Comparison of ENCODE assay signal across 10 cellular contexts in genomic region chr15:101193063-101193712, GRCh38. TPM values are rescaled to one million over a fixed set of nuclear protein-coding genes. Genes with fewer than 3 reads are reported as not detected.
DNase-seq lines count a peak whose midpoint lies in the region; ATAC-seq and TF ChIP-seq lines count a peak whose summit lies in the region.
"Had no signal": no experiment of that assay in that cellular context is flagged by ENCODE, and none has a peak within 500 bp of the region (broad histone marks: within the 10 kb centered on the region; RNA-seq: fewer than 3 reads in every experiment).

No MANE protein-coding gene starts in this region.

- no peak overlapping the region for H2BK12ac ChIP-seq in trophoblast cell (ENCODE audit: low read length)

- H3K18ac ChIP-seq in trophoblast cell (ENCODE audit: low read length), result no peak overlapping the region

- TF ChIP-seq POLR2A in gastroesophageal sphincter (IDR thresholded peaks at IDR 0.05), result no peak

- no peak overlapping the region for H4K12ac ChIP-seq in trophoblast cell (ENCODE audit: low read depth, low read length)

- no peak overlapping the region for H3K14ac ChIP-seq in trophoblast cell (ENCODE audit: low read length)

- 24 to 31% methylated on average over 3 to 6 of the region's 19 CpGs for WGBS in gastroesophageal sphincter (ENCODE audit: low coverage in 1 of 2), 2 donors
- WGBS in trophoblast cell (ENCODE audit: extremely low coverage, insufficient coverage, insufficient read length), result no CpG with 5 or more reads among the region's 19 CpGs

- H2BK5ac ChIP-seq in trophoblast cell (ENCODE audit: low read depth, low read length, poor library complexity), result no peak overlapping the region

- no peak overlapping the region for H3K9ac ChIP-seq in trophoblast cell (ENCODE audit: low read length)

- ATAC-seq in gastroesophageal sphincter (peak; percentile 54), omental fat pad (ENCODE audit: low FRiP score) (no peak)
- ATAC-seq: HCT116 had no signal

- H3K4me2 ChIP-seq in trophoblast cell (ENCODE audit: low read length), result no peak overlapping the region

- H4K91ac ChIP-seq in trophoblast cell (ENCODE audit: low read depth, low read length), result no peak overlapping the region

- no peak overlapping the region for H4K8ac ChIP-seq in trophoblast cell (ENCODE audit: low read depth, low read length)

- H3K4me1 ChIP-seq in SJSA1 (replicated peaks) (peaks cover 63% of the 10 kb centered on the region), gastroesophageal sphincter (peaks cover 0 to 76% (median 14%) of the 10 kb centered on the region in 3 donors), trophoblast cell (ENCODE audit: control insufficient read depth in 1 of 2, insufficient read depth in 2 of 2, low read length in 2 of 2) (peaks cover 4 to 11% of the 10 kb centered on the region in 2 experiments)

- peaks cover 2% of the 10 kb centered on the region for H3K79me2 ChIP-seq in trophoblast cell (ENCODE audit: control insufficient read depth, insufficient read depth, low read length, poor library complexity)

- no peak for TF ChIP-seq EP300 in gastroesophageal sphincter (IDR thresholded peaks at IDR 0.05)

- no peak overlapping the region for H2BK120ac ChIP-seq in trophoblast cell (ENCODE audit: insufficient read depth, low read length, poor library complexity)

- H3K36me3 ChIP-seq in SJSA1, result peaks cover 5% of the 10 kb centered on the region; the same call in 1 of the 2 replicates
- H3K36me3 ChIP-seq in gastroesophageal sphincter, result no peaks in the 10 kb centered on the region
- no peaks in the 10 kb centered on the region for H3K36me3 ChIP-seq in trophoblast cell (ENCODE audit: control insufficient read depth in 1 of 2, insufficient read depth in 2 of 2, low read length in 2 of 2)

- peak overlapping the region; percentile 6 for H3K4ac ChIP-seq in trophoblast cell (ENCODE audit: low read depth, low read length)

- TF ChIP-seq CTCF in gastroesophageal sphincter (IDR thresholded peaks at IDR 0.05) (no peak), omental fat pad (IDR thresholded peaks at IDR 0.05) (no peak)

- no peaks in the 10 kb centered on the region for H3K27me3 ChIP-seq in SJSA1 (replicated peaks)
- H3K27me3 ChIP-seq in gastroesophageal sphincter, result no peaks in the 10 kb centered on the region
- no peaks in the 10 kb centered on the region for H3K27me3 ChIP-seq in trophoblast cell (ENCODE audit: insufficient read depth, low read length)

- H3K27ac ChIP-seq in SJSA1 (0 out of 2 replicates have a peak overlapping the region, but pooled peaks have one; percentile 21), gastroesophageal sphincter (peak overlapping the region in 3 of 4 donors; percentile 69 to 73 (median 69)), trophoblast cell (ENCODE audit: low read depth, low read length) (no peak overlapping the region)
- H3K27ac ChIP-seq: epithelial cell of prostate had no signal

- H3K79me1 ChIP-seq in trophoblast cell (ENCODE audit: low read length), result no peaks in the 10 kb centered on the region

- H2AFZ ChIP-seq in trophoblast cell (ENCODE audit: insufficient read depth, low read length, poor library complexity), result no peak overlapping the region

- no peak overlapping the region for H3K23ac ChIP-seq in trophoblast cell (ENCODE audit: low read length)

- no peaks in the 10 kb centered on the region for H3K9me3 ChIP-seq in SJSA1 (replicated peaks)
- no peaks in the 10 kb centered on the region for H3K9me3 ChIP-seq in gastroesophageal sphincter
- no peaks in the 10 kb centered on the region for H3K9me3 ChIP-seq in trophoblast cell (ENCODE audit: insufficient read depth, low read depth, low read length)

- no peak overlapping the region for H3K4me3 ChIP-seq in SJSA1
- peak overlapping the region in 1 of 2 donors; percentile 15 for H3K4me3 ChIP-seq in gastroesophageal sphincter
- H3K4me3 ChIP-seq in trophoblast cell (ENCODE audit: low read depth, low read length), result no peak overlapping the region

- H2AK5ac ChIP-seq in trophoblast cell (ENCODE audit: low read length), result no peak overlapping the region

- DNase-seq in AG20443 (ENCODE audit: low spot score) (peak; percentile 74), SJSA1 (ENCODE audit: low read depth in 1 of 2, low spot score in 2 of 2) (no peak), trophoblast cell (no peak), NCI-H187 (lab: John Stamatoyannopoulos, UW) (no peak), omental fat pad (ENCODE audit: low spot score) (no peak), DMS79 (lab: John Stamatoyannopoulos, UW) (no peak)
- DNase-seq in stimulated activated CD4-positive, alpha-beta T cell treated with anti-CD3 and anti-CD28 coated beads, Interleukin-4, amount 100 ng/mL, for 24 hours, result no peak

RNA-seq across cellular contexts. Expression of gene CHSY1, which starts 58.7 kb away (rescaled TPM):
- total RNA-seq in SJSA1 (2014; rRNA removed; shearing (Covaris generic)), result 47.9 and 62.8 TPM in 2 replicates
- total RNA-seq in gastroesophageal sphincter (10 to 100 TPM; 13.8 to 30.6 (median 19.9) TPM), omental fat pad (10 to 100 TPM; 16.9 to 85.3 (median 39.4) TPM)
- 25.5 and 25.8 TPM in 2 replicates for polyA plus RNA-seq in trophoblast cell (2013)
